ENCODE assay signal across 1 cellular context in genomic region chr2:111883661-111884591, GRCh38.
A peak's percentile ranks its signal among the peaks of the same experiment; 100 is the strongest.
TF ChIP-seq lines count a peak whose summit lies in the region.

Gene ANAPC1, minus strand, starts transcription at chr2:111884193. Its CDS starts 3,368 bp downstream, at chr2:111880825.

TF ChIP-seq in GM12878, 131 proteins besides CTCF, POLR2A, EP300 and RAD21 (continued from another document and continues in another):
- no peak for TF ChIP-seq E2F8 (IDR thresholded peaks at IDR 0.05; ENCODE audit: low read depth, partially characterized antibody)
- peak; percentile 57 for TF ChIP-seq E4F1 (IDR thresholded peaks at IDR 0.05; ENCODE audit: borderline replicate concordance, partially characterized antibody)
- no peak for TF ChIP-seq YBX1 (IDR thresholded peaks at IDR 0.05)
- no peak for TF ChIP-seq IRF3 (IDR thresholded peaks at IDR 0.05)
- TF ChIP-seq EGR1 (IDR thresholded peaks at IDR 0.05; ENCODE audit: borderline replicate concordance in 1 of 2, low read depth in 2 of 2, low read length in 2 of 2), result no peak
- TF ChIP-seq KDM1A (IDR thresholded peaks at IDR 0.05; ENCODE audit: borderline replicate concordance), result no peak
- TF ChIP-seq SRF (IDR thresholded peaks at IDR 0.05; ENCODE audit: low read depth in 2 of 2, low read length in 2 of 2), result no peak
- 0 out of 2 replicates have a peak, but pooled peaks have one; percentile 8 for TF ChIP-seq CREM (IDR thresholded peaks at IDR 0.05; ENCODE audit: low read depth)
- TF ChIP-seq CBFB (IDR thresholded peaks at IDR 0.05; ENCODE audit: low read depth), result peak; percentile 69
- TF ChIP-seq ATF7 (IDR thresholded peaks at IDR 0.05; ENCODE audit: low read depth), result no peak
- no peak for TF ChIP-seq MTA3 (IDR thresholded peaks at IDR 0.05; ENCODE audit: borderline replicate concordance, low read length)
- no peak for TF ChIP-seq CEBPZ (IDR thresholded peaks at IDR 0.05; ENCODE audit: low read depth, low read length)
- TF ChIP-seq CEBPB (IDR thresholded peaks at IDR 0.05; ENCODE audit: borderline replicate concordance in 1 of 2, low read depth in 2 of 2, low read length in 2 of 2), result no peak
- TF ChIP-seq PML (IDR thresholded peaks at IDR 0.05; ENCODE audit: low read length), result peak; percentile 77
- no peak; the same call in 1 of the 2 replicates for TF ChIP-seq STAT1 (conservative IDR thresholded peaks at IDR 0.05)
- no peak for TF ChIP-seq SREBF2 (IDR thresholded peaks at IDR 0.05; ENCODE audit: low read length)
- no peak for TF ChIP-seq FOS (IDR thresholded peaks at IDR 0.05; ENCODE audit: borderline replicate concordance, extremely low read depth, insufficient read length)
- no peak for TF ChIP-seq NFYA (IDR thresholded peaks at IDR 0.05; ENCODE audit: borderline replicate concordance, low read depth, low read length)
- no peak for TF ChIP-seq POU2F2 (IDR thresholded peaks at IDR 0.05; ENCODE audit: borderline replicate concordance, low read depth, low read length)
- TF ChIP-seq NKRF (conservative IDR thresholded peaks at IDR 0.05), result peak; percentile 94
- TF ChIP-seq BACH1 (IDR thresholded peaks at IDR 0.05; ENCODE audit: borderline replicate concordance), result no peak
- TF ChIP-seq ZBTB33 (IDR thresholded peaks at IDR 0.05), result no peak
- TF ChIP-seq BCL3 (IDR thresholded peaks at IDR 0.05; ENCODE audit: borderline replicate concordance, insufficient read depth, low read depth, low read length, poor library complexity, severe bottlenecking), result no peak
- no peak for TF ChIP-seq BCL11A (IDR thresholded peaks at IDR 0.05; ENCODE audit: low read depth, low read length)
- TF ChIP-seq CREB1 (IDR thresholded peaks at IDR 0.05; ENCODE audit: low read depth), result peak; percentile 63
- TF ChIP-seq BCLAF1 (IDR thresholded peaks at IDR 0.05), result no peak
- TF ChIP-seq ZNF207 (IDR thresholded peaks at IDR 0.05; ENCODE audit: borderline replicate concordance), result peak; percentile 33; the same call in 1 of the 2 replicates
- TF ChIP-seq SMARCA5 (IDR thresholded peaks at IDR 0.05), result no peak
- peak; percentile 99 for TF ChIP-seq MXI1 (IDR thresholded peaks at IDR 0.05; ENCODE audit: low read depth, low read length)
- TF ChIP-seq PKNOX1 (IDR thresholded peaks at IDR 0.05), result peak; percentile 39; the same call in 1 of the 2 replicates
- TF ChIP-seq LARP7 (IDR thresholded peaks at IDR 0.05), result peak; percentile 81
- TF ChIP-seq SMAD1 (IDR thresholded peaks at IDR 0.05; ENCODE audit: low read depth, partially characterized antibody), result no peak
- TF ChIP-seq BHLHE40 (IDR thresholded peaks at IDR 0.05; ENCODE audit: borderline replicate concordance in 1 of 2, low read depth in 2 of 2, low read length in 1 of 2), result peak in 1 of 2 experiments; percentile 37; a peak in 2 of 4 replicates
- TF ChIP-seq SIN3A (IDR thresholded peaks at IDR 0.05; ENCODE audit: low read depth, low read length), result peak; percentile 97
